Comparison of ENCODE assay signal across 8 cellular contexts in genomic region chr20:45311589-45312211, GRCh38. TPM values are rescaled to one million over a fixed set of nuclear protein-coding genes. Genes with fewer than 3 reads are reported as not detected.
DNase-seq lines count a peak whose midpoint lies in the region; ATAC-seq and TF ChIP-seq lines count a peak whose summit lies in the region.

No MANE protein-coding gene starts in this region.

- CTCF ChIA-PET in BJ (lab: Yijun Ruan, JAX): interaction anchor here (0.6 to 4.2 kb wide), 23 partner anchors 9 to 564 kb away, joined by 3 to 43 read pairs (median 4); no protein-coding TSS in a partner anchor
- CTCF ChIA-PET in PC-9 (lab: Charles Lee): interaction anchor here (0.8 to 1.1 kb wide), 5 partner anchors 18 to 300 kb away, joined by 3 to 7 read pairs (median 4); no protein-coding TSS in a partner anchor

- DNase-seq in BJ (ENCODE audit: low read depth) (no peak), H9 (peak; percentile 91), PC-9 (peak in 1 of 2 experiments; percentile 56), germinal center (ENCODE audit: low spot score) (peak; percentile 78), retinal pigment epithelial cell (ENCODE audit: low read depth) (no peak), foreskin melanocyte (no peak)
- DNase-seq in activated T-helper 2 cell treated with anti-CD3 and anti-CD28 coated beads, Interferon-gamma antibody, Interleukin-2, Interleukin-4, amounts not matched to agents 10 μg/mL and 5 μg/mL and 100 μg/mL, durations not matched to agents 14 hours and 24 hours and 36 hours (ENCODE audit: low spot score): peak; percentile 52

- H3K4ac ChIP-seq in H9 (ENCODE audit: low read depth, low read length): no peak overlapping the region

- no CpG with 5 or more reads among the region's 45 CpGs for WGBS in H9 (ENCODE audit: extremely low coverage, insufficient read length, low lambda C conversion rate)

- no peaks in the 10 kb centered on the region for H4K20me1 ChIP-seq in H9 (ENCODE audit: control insufficient read depth, insufficient read depth, insufficient read length)
- H4K20me1 ChIP-seq in PC-9 (ENCODE audit: insufficient read depth): no peaks in the 10 kb centered on the region

- H3K4me3 ChIP-seq in BJ (ENCODE audit: low read depth, low read length): no peak overlapping the region
- H3K4me3 ChIP-seq in PC-9: no peak overlapping the region
- H3K4me3 ChIP-seq in retinal pigment epithelial cell (ENCODE audit: low read length): no peak overlapping the region

- no peak overlapping the region for H4K8ac ChIP-seq in H9 (replicated peaks; ENCODE audit: insufficient read length, low read depth, low read length)

- no peak overlapping the region for H3K56ac ChIP-seq in H9 (ENCODE audit: insufficient read length, low read depth, low read length)

- H3K4me1 Mint-ChIP-seq in H9: peaks cover 4 to 16% of the 10 kb centered on the region in 2 experiments; a peak in 3 of 4 replicates
- H3K4me1 Mint-ChIP-seq in activated T-helper 2 cell treated with anti-CD3 and anti-CD28 coated beads, Interferon-gamma antibody, Interleukin-2, Interleukin-4, amounts not matched to agents 10 μg/mL and 5 μg/mL and 100 μg/mL, durations not matched to agents 14 hours and 24 hours and 36 hours (ENCODE audit: low read depth): peaks cover 11% of the 10 kb centered on the region

- H2BK20ac ChIP-seq in H9 (ENCODE audit: low read depth, low read length, poor library complexity, severe bottlenecking): no peak overlapping the region

- H2BK12ac ChIP-seq in H9 (ENCODE audit: insufficient read length, low read depth, low read length): no peak overlapping the region

- H3K9me3 ChIP-seq in H9 (ENCODE audit: control insufficient read depth, low read depth, low read length): no peaks in the 10 kb centered on the region
- no peaks in the 10 kb centered on the region for H3K9me3 ChIP-seq in PC-9 (ENCODE audit: insufficient read depth, low read depth)

- no peak overlapping the region for H2AK5ac ChIP-seq in H9 (ENCODE audit: insufficient read length, low read length)

- H3K23ac ChIP-seq in H9 (ENCODE audit: insufficient read length, low read depth, low read length): no peak overlapping the region

- no peak overlapping the region for H4K91ac ChIP-seq in H9 (ENCODE audit: insufficient read length, low read depth, low read length)

- H3K79me1 ChIP-seq in H9 (ENCODE audit: insufficient read depth, low read depth, low read length, poor library complexity, severe bottlenecking): no peaks in the 10 kb centered on the region

- H3K27me3 Mint-ChIP-seq in H9 (ENCODE audit: low read depth): peaks cover 29% of the 10 kb centered on the region
- peaks cover 33% of the 10 kb centered on the region for H3K27me3 Mint-ChIP-seq in activated T-helper 2 cell treated with anti-CD3 and anti-CD28 coated beads, Interferon-gamma antibody, Interleukin-2, Interleukin-4, amounts not matched to agents 10 μg/mL and 5 μg/mL and 100 μg/mL, durations not matched to agents 14 hours and 24 hours and 36 hours (ENCODE audit: low read depth)

- H3K4me2 ChIP-seq in H9 (ENCODE audit: insufficient read depth, insufficient read length, low read length): peak overlapping the region; percentile 43
- H3K4me2 ChIP-seq in PC-9: peak overlapping the region; percentile 49

- H3K14ac ChIP-seq in H9 (ENCODE audit: insufficient read depth, low read length): no peak overlapping the region

- intact Hi-C loops in PC-9 (cut with micrococcal nuclease; ENCODE audit: unreplicated experiment): loop anchor here (1.0 to 5.0 kb wide), 2 partner anchors 269 to 300 kb away; no protein-coding TSS in a partner anchor
- intact Hi-C loops in activated T-helper 2 cell treated with anti-CD3 and anti-CD28 coated beads, Interferon-gamma antibody, Interleukin-2, Interleukin-4, amounts not matched to agents 10 μg/mL and 5 μg/mL and 100 μg/mL, durations not matched to agents 14 hours and 24 hours and 36 hours (cut with micrococcal nuclease): no loop called here

- POLR2A ChIA-PET in BJ (lab: Charles Lee) (no interaction called here), PC-9 (lab: Charles Lee; ENCODE audit: unreplicated experiment) (interaction anchor here (0.5 kb wide), 1 partner anchor 125 kb away, joined by 3 read pairs; no protein-coding TSS in a partner anchor)

- peak; percentile 92 for TF ChIP-seq CTCF in BJ (IDR thresholded peaks at IDR 0.05; ENCODE audit: insufficient read depth, low read depth, low read length)
- TF ChIP-seq CTCF in H9 (conservative IDR thresholded peaks at IDR 0.05): peak; percentile 94
- peak; percentile 75 for TF ChIP-seq CTCF in PC-9 (conservative IDR thresholded peaks at IDR 0.05)
- peak; percentile 76 for TF ChIP-seq CTCF in retinal pigment epithelial cell (conservative IDR thresholded peaks at IDR 0.05; ENCODE audit: low read depth, low read length)

- BruUV-seq in PC-9 (replicated peaks; lab: Mats Ljungman, UMichigan): no TSS peak

- no peak overlapping the region for H4K5ac ChIP-seq in H9 (ENCODE audit: insufficient read length, low read depth, low read length)

- H3K4me1 ChIP-seq in H9 (ENCODE audit: insufficient read depth, low read length) (no peaks in the 10 kb centered on the region), PC-9 (replicated peaks; ENCODE audit: insufficient read depth) (no peaks in the 10 kb centered on the region)

- no peak overlapping the region for H3T11ph ChIP-seq in H9 (ENCODE audit: low read length)

- H2BK15ac ChIP-seq in H9 (ENCODE audit: low read depth, low read length): no peak overlapping the region

- no peaks in the 10 kb centered on the region for H3F3A ChIP-seq in PC-9 (ENCODE audit: insufficient read depth, low read depth)

- peak overlapping the region in 1 of 2 experiments; percentile 17; a peak in 1 of 5 replicates for H3K4me3 Mint-ChIP-seq in H9
- H3K4me3 Mint-ChIP-seq in activated T-helper 2 cell treated with anti-CD3 and anti-CD28 coated beads, Interferon-gamma antibody, Interleukin-2, Interleukin-4, amounts not matched to agents 10 μg/mL and 5 μg/mL and 100 μg/mL, durations not matched to agents 14 hours and 24 hours and 36 hours (ENCODE audit: low read depth): no peak overlapping the region

- peaks cover 4 to 6% of the 10 kb centered on the region in 2 experiments; a peak in 2 of 5 replicates for H3K9me3 Mint-ChIP-seq in H9
- no peaks in the 10 kb centered on the region for H3K9me3 Mint-ChIP-seq in activated T-helper 2 cell treated with anti-CD3 and anti-CD28 coated beads, Interferon-gamma antibody, Interleukin-2, Interleukin-4, amounts not matched to agents 10 μg/mL and 5 μg/mL and 100 μg/mL, durations not matched to agents 14 hours and 24 hours and 36 hours

- no peak overlapping the region for H3K27ac Mint-ChIP-seq in H9
- no peak overlapping the region for H3K27ac Mint-ChIP-seq in activated T-helper 2 cell treated with anti-CD3 and anti-CD28 coated beads, Interferon-gamma antibody, Interleukin-2, Interleukin-4, amounts not matched to agents 10 μg/mL and 5 μg/mL and 100 μg/mL, durations not matched to agents 14 hours and 24 hours and 36 hours

- H3K23me2 ChIP-seq in H9 (ENCODE audit: insufficient read length, low read depth, low read length, poor library complexity, severe bottlenecking): no peaks in the 10 kb centered on the region

- H2AFZ ChIP-seq in H9 (ENCODE audit: low read length): no peak overlapping the region
- H2AFZ ChIP-seq in PC-9: no peak overlapping the region

- H3K36me3 ChIP-seq in BJ (ENCODE audit: control insufficient read depth, insufficient read depth, low read length): no peaks in the 10 kb centered on the region
- no peaks in the 10 kb centered on the region for H3K36me3 ChIP-seq in PC-9 (ENCODE audit: low read depth)

- H3K27ac ChIP-seq in H9 (ENCODE audit: insufficient read length, low read depth, low read length): no peak overlapping the region
- H3K27ac ChIP-seq in PC-9: no peak overlapping the region

- H3K18ac ChIP-seq in H9 (ENCODE audit: insufficient read length, low read depth, low read length): peak overlapping the region; percentile 45

- no peaks in the 10 kb centered on the region for H3K36me3 Mint-ChIP-seq in H9 (ENCODE audit: insufficient read depth in 1 of 3, low read depth in 3 of 3)
- no peaks in the 10 kb centered on the region for H3K36me3 Mint-ChIP-seq in activated T-helper 2 cell treated with anti-CD3 and anti-CD28 coated beads, Interferon-gamma antibody, Interleukin-2, Interleukin-4, amounts not matched to agents 10 μg/mL and 5 μg/mL and 100 μg/mL, durations not matched to agents 14 hours and 24 hours and 36 hours (ENCODE audit: low read depth)

- H2BK5ac ChIP-seq in H9 (ENCODE audit: insufficient read length, low read length): no peak overlapping the region

- H3K9me2 ChIP-seq in PC-9 (ENCODE audit: insufficient read depth): no peaks in the 10 kb centered on the region

- H2BK120ac ChIP-seq in H9 (ENCODE audit: low read depth, low read length, poor library complexity, severe bottlenecking): no peak overlapping the region

- H3K9ac ChIP-seq in H9 (ENCODE audit: extremely low read depth, insufficient read length, low read length): no peak overlapping the region

- no peak for ATAC-seq in GM21717 (IDR thresholded peaks at IDR 0.05; ENCODE audit: unreplicated experiment)

- H3K79me2 ChIP-seq in H9 (ENCODE audit: insufficient read depth, low read length) (no peaks in the 10 kb centered on the region), PC-9 (ENCODE audit: low read depth) (no peaks in the 10 kb centered on the region)

- H3K27me3 ChIP-seq in BJ (ENCODE audit: control insufficient read depth, insufficient read depth, low read length) (peaks cover 12% of the 10 kb centered on the region), H9 (ENCODE audit: insufficient read depth, low read length) (no peaks in the 10 kb centered on the region), PC-9 (ENCODE audit: insufficient read depth, low read depth) (no peaks in the 10 kb centered on the region)

RNA-seq across cellular contexts. Expression of gene MATN4, which starts 3.6 kb away (rescaled TPM):
- polyA plus RNA-seq in BJ (2011; rRNA removed): 0.05 and 0.06 TPM in 2 replicates
- polyA minus RNA-seq in BJ (2011; rRNA and poly(A)+ RNA removed): not detected in 2 replicates
- 0.11 TPM in 1 of 2 replicates, not detected in the other for total RNA-seq in H9 (2021)
- 0.33 and 0.60 TPM in 2 replicates for total RNA-seq in PC-9 (2021)
- total RNA-seq in activated T-helper 2 cell treated with anti-CD3 and anti-CD28 coated beads, Interferon-gamma antibody, Interleukin-2, Interleukin-4, amounts not matched to agents 10 μg/mL and 5 μg/mL and 100 μg/mL, durations not matched to agents 14 hours and 24 hours and 36 hours: 0.39 and 0.64 TPM in 2 replicates

RNA-seq across cellular contexts. Expression of gene RBPJL, which starts 5.1 kb away (rescaled TPM):
- not detected in 2 replicates for polyA plus RNA-seq in BJ (2011; rRNA removed)
- polyA minus RNA-seq in BJ (2011; rRNA and poly(A)+ RNA removed): not detected in 2 replicates
- total RNA-seq in H9 (2021): 0.28 TPM in 1 of 2 replicates, not detected in the other
- total RNA-seq in PC-9 (2021): not detected in 2 replicates
- total RNA-seq in activated T-helper 2 cell treated with anti-CD3 and anti-CD28 coated beads, Interferon-gamma antibody, Interleukin-2, Interleukin-4, amounts not matched to agents 10 μg/mL and 5 μg/mL and 100 μg/mL, durations not matched to agents 14 hours and 24 hours and 36 hours: not detected in 2 replicates

RNA-seq across cellular contexts. Expression of gene SDC4, which starts 36.5 kb away (rescaled TPM):
- 147 and 153 TPM in 2 replicates for polyA plus RNA-seq in BJ (2011; rRNA removed)
- 140 and 225 TPM in 2 replicates for polyA minus RNA-seq in BJ (2011; rRNA and poly(A)+ RNA removed)
- total RNA-seq in H9 (2021): 50.7 and 54.3 TPM in 2 replicates
- 114 and 117 TPM in 2 replicates for total RNA-seq in PC-9 (2021)
- total RNA-seq in activated T-helper 2 cell treated with anti-CD3 and anti-CD28 coated beads, Interferon-gamma antibody, Interleukin-2, Interleukin-4, amounts not matched to agents 10 μg/mL and 5 μg/mL and 100 μg/mL, durations not matched to agents 14 hours and 24 hours and 36 hours: 133 and 136 TPM in 2 replicates

RNA-seq across cellular contexts. Expression of gene SYS1, which starts 51.3 kb away (rescaled TPM):
- 38.8 and 71.4 TPM in 2 replicates for polyA plus RNA-seq in BJ (2011; rRNA removed)
- polyA minus RNA-seq in BJ (2011; rRNA and poly(A)+ RNA removed): 35.1 and 67.8 TPM in 2 replicates
- total RNA-seq in H9 (2021): 18.6 and 21.0 TPM in 2 replicates
- total RNA-seq in PC-9 (2021): 35.1 and 38.8 TPM in 2 replicates
- 16.8 and 20.1 TPM in 2 replicates for total RNA-seq in activated T-helper 2 cell treated with anti-CD3 and anti-CD28 coated beads, Interferon-gamma antibody, Interleukin-2, Interleukin-4, amounts not matched to agents 10 μg/mL and 5 μg/mL and 100 μg/mL, durations not matched to agents 14 hours and 24 hours and 36 hours

RNA-seq across cellular contexts. Expression of gene SLPI, which starts 57.3 kb away (rescaled TPM):
- 0.21 TPM in 1 of 2 replicates, not detected in the other for polyA plus RNA-seq in BJ (2011; rRNA removed)
- not detected in 2 replicates for polyA minus RNA-seq in BJ (2011; rRNA and poly(A)+ RNA removed)
- total RNA-seq in H9 (2021) (not detected in 2 replicates), PC-9 (2021) (55.1 and 111 TPM in 2 replicates)
- total RNA-seq in activated T-helper 2 cell treated with anti-CD3 and anti-CD28 coated beads, Interferon-gamma antibody, Interleukin-2, Interleukin-4, amounts not matched to agents 10 μg/mL and 5 μg/mL and 100 μg/mL, durations not matched to agents 14 hours and 24 hours and 36 hours: not detected in 2 replicates

Comparison
In these comparisons a context has a peak if more than half of its experiments do, and no peak if none do; other contexts are left out.
1. DNase-seq: peak in H9 (single experiment), activated T-helper 2 cell treated with anti-CD3 and anti-CD28 coated beads, Interferon-gamma antibody, Interleukin-2, Interleukin-4, amounts not matched to agents 10 μg/mL and 5 μg/mL and 100 μg/mL, durations not matched to agents 14 hours and 24 hours and 36 hours (single experiment) and germinal center (single experiment); none in BJ (single experiment), retinal pigment epithelial cell (single experiment) and foreskin melanocyte (single experiment).
2. Peak in every context shown above with its lines, with median percentiles within 50 percentile points of each other: CTCF ChIP-seq.